Comparison of ENCODE assay signal across 10 cellular contexts in the genomic region with DNA sequence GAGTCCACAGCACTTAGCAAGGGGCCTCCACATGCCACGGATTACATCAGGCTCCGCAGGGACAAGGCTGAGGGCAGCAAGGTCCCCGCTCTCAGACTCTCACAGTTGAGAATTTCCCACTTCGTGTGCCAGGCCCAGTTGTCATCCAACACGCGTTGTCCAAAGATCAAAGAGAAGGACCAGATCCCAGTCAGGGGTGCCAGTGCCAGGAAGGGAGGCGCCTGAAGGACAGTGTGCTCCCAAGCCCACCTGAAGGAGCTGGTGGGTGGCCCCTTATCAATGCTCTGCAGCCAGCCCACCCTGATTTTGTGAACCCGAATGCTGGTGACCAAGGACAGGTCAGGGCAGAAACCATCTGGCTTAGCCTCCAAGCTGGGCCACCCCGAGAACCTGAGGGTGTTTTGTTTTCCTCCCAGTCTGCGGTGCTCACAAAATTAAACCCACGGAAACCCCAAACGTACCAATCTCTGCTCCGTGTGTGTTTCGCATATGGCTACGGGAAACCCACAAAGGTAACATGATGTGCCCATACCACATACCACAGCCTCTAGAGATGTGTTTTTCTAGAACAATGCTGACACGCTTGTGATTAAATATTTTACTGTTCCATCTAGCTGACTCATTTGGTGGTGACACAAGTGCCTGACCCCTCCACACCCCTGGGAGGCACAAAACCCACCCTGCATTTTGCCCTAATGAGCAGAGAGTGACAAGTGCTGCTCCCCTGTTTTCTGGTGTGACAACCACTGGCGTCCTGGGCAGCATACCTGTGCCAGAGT. TPM values are rescaled to one million over a fixed set of nuclear protein-coding genes. Genes with fewer than 3 reads are reported as not detected.
DNase-seq lines count a peak whose midpoint lies in the region; ATAC-seq and TF ChIP-seq lines count a peak whose summit lies in the region.
"Had no signal": no experiment of that assay in that cellular context is flagged by ENCODE, and none has a peak within 500 bp of the region (broad histone marks: within the 10 kb centered on the region; RNA-seq: fewer than 3 reads in every experiment).

No MANE protein-coding gene starts in this region.

- H3K4me2 ChIP-seq in SK-N-SH, result peak overlapping the region; percentile 63; the same call in 1 of the 2 replicates

- peaks cover 21% of the 10 kb centered on the region for H3F3A ChIP-seq in SK-N-SH (replicated peaks; ENCODE audit: insufficient read depth)

- H3K27ac Mint-ChIP-seq in activated CD8-positive, alpha-beta memory T cell treated with anti-CD3 and anti-CD28 coated beads, Interleukin-2, amount 10 ng/mL, durations not matched to agents 7 days and 5 days, result no peak overlapping the region
- no peak overlapping the region for H3K27ac Mint-ChIP-seq in stimulated activated memory B cell treated with anti-CD40 and anti-IgM and Interleukin-4, amounts not matched to agents 10 μg/mL and 1 μg/mL and 100 μg/mL, for 72 hours

- no peak for TF ChIP-seq EP300 in SK-N-SH (IDR thresholded peaks at IDR 0.05; ENCODE audit: borderline replicate concordance in 1 of 2, low read depth in 1 of 2, low read length in 1 of 2)

- no peak for TF ChIP-seq CTCF in SK-N-SH (IDR thresholded peaks at IDR 0.05)
- TF ChIP-seq CTCF in fibroblast of pulmonary artery (IDR thresholded peaks at IDR 0.05; ENCODE audit: low read length, missing control alignments), result no peak

- DNase-seq in SK-N-SH (no peak), fibroblast of pulmonary artery (ENCODE audit: low read depth) (peak; percentile 46), NCI-H2227 treated with DMSO at 0.1 percent for 48 hours (lab: John Stamatoyannopoulos, UW) (no peak)
- peak; percentile 74 for DNase-seq in activated CD8-positive, alpha-beta memory T cell treated with anti-CD3 and anti-CD28 coated beads, Interleukin-2, amount 10 ng/mL, durations not matched to agents 7 days and 5 days
- no peak for DNase-seq in stimulated activated CD4-positive, alpha-beta T cell treated with anti-CD3 and anti-CD28 coated beads, Interleukin-4, amount 100 ng/mL, for 4 hours

- CTCF ChIA-PET in SK-N-SH (lab: Yijun Ruan, JAX), result no interaction called here
- CTCF ChIA-PET in activated CD8-positive, alpha-beta memory T cell treated with anti-CD3 and anti-CD28 coated beads, Interleukin-2, amount 10 ng/mL, durations not matched to agents 7 days and 5 days (lab: Charles Lee), result interaction anchor here (0.6 kb wide), 1 partner anchor 22 kb away, joined by 5 read pairs; no protein-coding TSS in a partner anchor

- no peak overlapping the region for H3K4me3 Mint-ChIP-seq in activated CD8-positive, alpha-beta memory T cell treated with anti-CD3 and anti-CD28 coated beads, Interleukin-2, amount 10 ng/mL, durations not matched to agents 7 days and 5 days
- no peak overlapping the region for H3K4me3 Mint-ChIP-seq in stimulated activated memory B cell treated with anti-CD40 and anti-IgM and Interleukin-4, amounts not matched to agents 10 μg/mL and 1 μg/mL and 100 μg/mL, for 72 hours

- 96% methylated on average over 14 of the region's 17 CpGs for WGBS in SK-N-SH (ENCODE audit: low lambda C conversion rate)

- H3K9ac ChIP-seq in SK-N-SH, result no peak overlapping the region

- H3K79me2 ChIP-seq in SK-N-SH (ENCODE audit: insufficient read depth), result no peaks in the 10 kb centered on the region

- H3K27ac ChIP-seq in SK-N-SH (ENCODE audit: low read depth in 2 of 2, low read length in 1 of 2), result peak overlapping the region in 1 of 2 experiments; percentile 82; a peak in 1 of 4 replicates
- H3K27ac ChIP-seq: adrenal gland had no signal

- H3K9me2 ChIP-seq in SK-N-SH, result no peaks in the 10 kb centered on the region

- H3K9me3 ChIP-seq in SK-N-SH, result no peaks in the 10 kb centered on the region
- H3K9me3 ChIP-seq: adrenal gland had no signal

- no peak for TF ChIP-seq RAD21 in SK-N-SH (IDR thresholded peaks at IDR 0.05; ENCODE audit: low read length)

- no peaks in the 10 kb centered on the region for H3K36me3 Mint-ChIP-seq in activated CD8-positive, alpha-beta memory T cell treated with anti-CD3 and anti-CD28 coated beads, Interleukin-2, amount 10 ng/mL, durations not matched to agents 7 days and 5 days
- H3K36me3 Mint-ChIP-seq in stimulated activated memory B cell treated with anti-CD40 and anti-IgM and Interleukin-4, amounts not matched to agents 10 μg/mL and 1 μg/mL and 100 μg/mL, for 72 hours, result no peaks in the 10 kb centered on the region

- no peaks in the 10 kb centered on the region for H3K36me3 ChIP-seq in SK-N-SH (replicated peaks in 1 of 2; ENCODE audit: control insufficient read depth in 1 of 2, insufficient read depth in 2 of 2, low read length in 1 of 2)
- H3K36me3 ChIP-seq: adrenal gland had no signal

- H3K27me3 Mint-ChIP-seq in activated CD8-positive, alpha-beta memory T cell treated with anti-CD3 and anti-CD28 coated beads, Interleukin-2, amount 10 ng/mL, durations not matched to agents 7 days and 5 days, result peaks cover 74% of the 10 kb centered on the region
- peaks cover 71% of the 10 kb centered on the region for H3K27me3 Mint-ChIP-seq in stimulated activated memory B cell treated with anti-CD40 and anti-IgM and Interleukin-4, amounts not matched to agents 10 μg/mL and 1 μg/mL and 100 μg/mL, for 72 hours

- peaks cover 45 to 56% of the 10 kb centered on the region in 2 experiments for H3K4me1 ChIP-seq in SK-N-SH (ENCODE audit: control insufficient read depth in 1 of 2, insufficient read depth in 2 of 2, low read depth in 1 of 2, low read length in 1 of 2)

- ATAC-seq in SK-N-SH treated with all-trans-retinoic acid at 6 μM for 48 hours (no peak), HG02678 (IDR thresholded peaks at IDR 0.05; ENCODE audit: unreplicated experiment) (no peak)
- peak; percentile 64 for ATAC-seq in activated CD8-positive, alpha-beta memory T cell treated with anti-CD3 and anti-CD28 coated beads, Interleukin-2, amount 10 ng/mL, durations not matched to agents 7 days and 5 days
- ATAC-seq in stimulated activated memory B cell treated with anti-CD40 and anti-IgM and Interleukin-4, amounts not matched to agents 10 μg/mL and 1 μg/mL and 100 μg/mL, for 72 hours, result peak; percentile 25

- H3K9me3 Mint-ChIP-seq in activated CD8-positive, alpha-beta memory T cell treated with anti-CD3 and anti-CD28 coated beads, Interleukin-2, amount 10 ng/mL, durations not matched to agents 7 days and 5 days (ENCODE audit: low read depth), result no peaks in the 10 kb centered on the region
- H3K9me3 Mint-ChIP-seq in stimulated activated memory B cell treated with anti-CD40 and anti-IgM and Interleukin-4, amounts not matched to agents 10 μg/mL and 1 μg/mL and 100 μg/mL, for 72 hours, result no peaks in the 10 kb centered on the region

- H3K27me3 ChIP-seq in SK-N-SH (ENCODE audit: insufficient read depth), result no peaks in the 10 kb centered on the region

- H4K20me1 ChIP-seq in SK-N-SH (ENCODE audit: insufficient read depth), result no peaks in the 10 kb centered on the region

- POLR2A ChIA-PET in SK-N-SH (lab: Yijun Ruan, JAX), result no interaction called here

- H3K4me1 Mint-ChIP-seq in activated CD8-positive, alpha-beta memory T cell treated with anti-CD3 and anti-CD28 coated beads, Interleukin-2, amount 10 ng/mL, durations not matched to agents 7 days and 5 days, result peaks cover 44% of the 10 kb centered on the region
- peaks cover 31% of the 10 kb centered on the region for H3K4me1 Mint-ChIP-seq in stimulated activated memory B cell treated with anti-CD40 and anti-IgM and Interleukin-4, amounts not matched to agents 10 μg/mL and 1 μg/mL and 100 μg/mL, for 72 hours

- no peak overlapping the region for H2AFZ ChIP-seq in SK-N-SH (ENCODE audit: low read depth)

- no peak overlapping the region for H3K4me3 ChIP-seq in SK-N-SH (ENCODE audit: low read depth in 2 of 2, low read length in 1 of 2)
- no peak overlapping the region for H3K4me3 ChIP-seq in fibroblast of pulmonary artery (replicated peaks; ENCODE audit: low read depth, low read length)
- H3K4me3 ChIP-seq: adrenal gland had no signal

TF ChIP-seq in SK-N-SH, 30 proteins besides CTCF, POLR2A, EP300 and RAD21 (continues in another document):
- no peak for TF ChIP-seq TAF1 (IDR thresholded peaks at IDR 0.05; ENCODE audit: borderline replicate concordance, low read depth, low read length)
- no peak for TF ChIP-seq CHD2 (IDR thresholded peaks at IDR 0.05; ENCODE audit: low read length, partially characterized antibody)
- no peak for TF ChIP-seq NFIC (IDR thresholded peaks at IDR 0.05; ENCODE audit: borderline replicate concordance)
- TF ChIP-seq FOSL2 (IDR thresholded peaks at IDR 0.05; ENCODE audit: borderline replicate concordance, low read depth), result no peak

TF ChIP-seq in SK-N-SH treated with all-trans-retinoic acid at 6 μM for 48 hours, 23 proteins besides CTCF, POLR2A, EP300 and RAD21:
- TF ChIP-seq ZC3H10 (CRISPR knock-in tag; IDR thresholded peaks at IDR 0.05), result no peak
- no peak for TF ChIP-seq ZNF8 (CRISPR knock-in tag; IDR thresholded peaks at IDR 0.05)
- no peak for TF ChIP-seq TOX (CRISPR knock-in tag; IDR thresholded peaks at IDR 0.05; ENCODE audit: borderline replicate concordance)
- no peak for TF ChIP-seq OSR1 (CRISPR knock-in tag; IDR thresholded peaks at IDR 0.05)
- no peak for TF ChIP-seq ZFP3 (CRISPR knock-in tag; IDR thresholded peaks at IDR 0.05)
- TF ChIP-seq RARB (CRISPR knock-in tag; IDR thresholded peaks at IDR 0.05), result no peak
- TF ChIP-seq ESRRG (CRISPR knock-in tag; IDR thresholded peaks at IDR 0.05), result no peak

RNA-seq across cellular contexts. Expression of gene CRACDL, which starts 24.5 kb away (rescaled TPM):
- polyA plus RNA-seq in SK-N-SH (2012; rRNA removed), result not detected in 2 replicates
- polyA plus RNA-seq in SK-N-SH (2012; cell fraction: cytosol; rRNA removed), result 0.03 TPM in 1 of 2 replicates, not detected in the other
- polyA plus RNA-seq in SK-N-SH (2012; cell fraction: nucleus; rRNA removed), result 0.09 TPM in 1 of 2 replicates, not detected in the other
- under 1 TPM; 0.18 to 0.35 TPM for total RNA-seq in activated CD8-positive, alpha-beta memory T cell treated with anti-CD3 and anti-CD28 coated beads, Interleukin-2, amount 10 ng/mL, durations not matched to agents 7 days and 5 days
- total RNA-seq: A673 had no signal

Comparison
In these comparisons a context has a peak if more than half of its experiments do, and no peak if none do; other contexts are left out.
1. DNase-seq: peak in activated CD8-positive, alpha-beta memory T cell treated with anti-CD3 and anti-CD28 coated beads, Interleukin-2, amount 10 ng/mL, durations not matched to agents 7 days and 5 days (single experiment) and fibroblast of pulmonary artery (single experiment); none in SK-N-SH (single experiment), stimulated activated CD4-positive, alpha-beta T cell treated with anti-CD3 and anti-CD28 coated beads, Interleukin-4, amount 100 ng/mL, for 4 hours (0 of 2) and NCI-H2227 treated with DMSO at 0.1 percent for 48 hours (single experiment).
2. ATAC-seq: peak in activated CD8-positive, alpha-beta memory T cell treated with anti-CD3 and anti-CD28 coated beads, Interleukin-2, amount 10 ng/mL, durations not matched to agents 7 days and 5 days (single experiment) and stimulated activated memory B cell treated with anti-CD40 and anti-IgM and Interleukin-4, amounts not matched to agents 10 μg/mL and 1 μg/mL and 100 μg/mL, for 72 hours (single experiment); none in SK-N-SH treated with all-trans-retinoic acid at 6 μM for 48 hours (single experiment) and HG02678 (single experiment).